Comparison of ENCODE assay signal across 2 cellular contexts in the genomic region with DNA sequence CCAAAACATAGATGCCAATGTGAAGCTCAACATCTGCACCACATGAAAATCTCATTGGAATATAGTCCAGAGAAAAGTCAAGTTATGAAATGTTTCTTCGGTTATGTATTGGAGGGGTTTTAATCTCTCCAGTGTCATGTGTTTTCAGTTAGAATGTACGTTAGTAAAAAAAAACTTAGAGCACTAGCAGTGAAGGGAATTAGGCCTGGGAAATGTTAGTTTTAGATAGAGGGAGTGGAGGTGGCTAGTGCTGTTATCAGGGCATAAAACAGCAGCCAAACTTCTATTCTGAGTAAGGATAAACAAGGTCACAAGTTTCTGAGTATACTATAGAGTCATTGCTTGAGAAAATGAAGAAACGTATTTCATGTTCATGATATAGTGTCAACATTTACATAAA.
TF ChIP-seq lines count a peak whose summit lies in the region.

No MANE protein-coding gene starts in this region.

TF ChIP-seq in GM23338, 12 proteins besides CTCF, POLR2A, EP300 and RAD21 (continues in another document):
- TF ChIP-seq ZNF331 (CRISPR knock-in tag; IDR thresholded peaks at IDR 0.05; ENCODE audit: low read depth) (no peak), JUNB (IDR thresholded peaks at IDR 0.05; ENCODE audit: unreplicated experiment) (no peak), EZH2phosphoT487 (IDR thresholded peaks at IDR 0.05; ENCODE audit: unreplicated experiment) (no peak), EZH2 (IDR thresholded peaks at IDR 0.05; ENCODE audit: low read depth, unreplicated experiment) (no peak), NANOG (IDR thresholded peaks at IDR 0.05; ENCODE audit: borderline replicate concordance) (no peak), ZNF114 (CRISPR knock-in tag; IDR thresholded peaks at IDR 0.05) (no peak), POLR2AphosphoS5 (IDR thresholded peaks at IDR 0.05; ENCODE audit: low read depth) (no peak), STAT1 (IDR thresholded peaks at IDR 0.05; ENCODE audit: unreplicated experiment) (no peak), CREB1 (CRISPR knock-in tag; IDR thresholded peaks at IDR 0.05; ENCODE audit: low read depth) (no peak)
- TF ChIP-seq, protein P1, sequence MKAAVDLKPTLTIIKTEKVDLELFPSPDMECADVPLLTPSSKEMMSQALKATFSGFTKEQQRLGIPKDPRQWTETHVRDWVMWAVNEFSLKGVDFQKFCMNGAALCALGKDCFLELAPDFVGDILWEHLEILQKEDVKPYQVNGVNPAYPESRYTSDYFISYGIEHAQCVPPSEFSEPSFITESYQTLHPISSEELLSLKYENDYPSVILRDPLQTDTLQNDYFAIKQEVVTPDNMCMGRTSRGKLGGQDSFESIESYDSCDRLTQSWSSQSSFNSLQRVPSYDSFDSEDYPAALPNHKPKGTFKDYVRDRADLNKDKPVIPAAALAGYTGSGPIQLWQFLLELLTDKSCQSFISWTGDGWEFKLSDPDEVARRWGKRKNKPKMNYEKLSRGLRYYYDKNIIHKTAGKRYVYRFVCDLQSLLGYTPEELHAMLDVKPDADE (IDR thresholded peaks at IDR 0.05), result no peak
- TF ChIP-seq, protein P2, sequence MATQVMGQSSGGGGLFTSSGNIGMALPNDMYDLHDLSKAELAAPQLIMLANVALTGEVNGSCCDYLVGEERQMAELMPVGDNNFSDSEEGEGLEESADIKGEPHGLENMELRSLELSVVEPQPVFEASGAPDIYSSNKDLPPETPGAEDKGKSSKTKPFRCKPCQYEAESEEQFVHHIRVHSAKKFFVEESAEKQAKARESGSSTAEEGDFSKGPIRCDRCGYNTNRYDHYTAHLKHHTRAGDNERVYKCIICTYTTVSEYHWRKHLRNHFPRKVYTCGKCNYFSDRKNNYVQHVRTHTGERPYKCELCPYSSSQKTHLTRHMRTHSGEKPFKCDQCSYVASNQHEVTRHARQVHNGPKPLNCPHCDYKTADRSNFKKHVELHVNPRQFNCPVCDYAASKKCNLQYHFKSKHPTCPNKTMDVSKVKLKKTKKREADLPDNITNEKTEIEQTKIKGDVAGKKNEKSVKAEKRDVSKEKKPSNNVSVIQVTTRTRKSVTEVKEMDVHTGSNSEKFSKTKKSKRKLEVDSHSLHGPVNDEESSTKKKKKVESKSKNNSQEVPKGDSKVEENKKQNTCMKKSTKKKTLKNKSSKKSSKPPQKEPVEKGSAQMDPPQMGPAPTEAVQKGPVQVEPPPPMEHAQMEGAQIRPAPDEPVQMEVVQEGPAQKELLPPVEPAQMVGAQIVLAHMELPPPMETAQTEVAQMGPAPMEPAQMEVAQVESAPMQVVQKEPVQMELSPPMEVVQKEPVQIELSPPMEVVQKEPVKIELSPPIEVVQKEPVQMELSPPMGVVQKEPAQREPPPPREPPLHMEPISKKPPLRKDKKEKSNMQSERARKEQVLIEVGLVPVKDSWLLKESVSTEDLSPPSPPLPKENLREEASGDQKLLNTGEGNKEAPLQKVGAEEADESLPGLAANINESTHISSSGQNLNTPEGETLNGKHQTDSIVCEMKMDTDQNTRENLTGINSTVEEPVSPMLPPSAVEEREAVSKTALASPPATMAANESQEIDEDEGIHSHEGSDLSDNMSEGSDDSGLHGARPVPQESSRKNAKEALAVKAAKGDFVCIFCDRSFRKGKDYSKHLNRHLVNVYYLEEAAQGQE (IDR thresholded peaks at IDR 0.05; ENCODE audit: unreplicated experiment), result no peak

TF ChIP-seq in K562, 482 proteins besides CTCF, POLR2A, EP300 and RAD21:
- TF ChIP-seq HNRNPK (IDR thresholded peaks at IDR 0.05; ENCODE audit: low read depth, low read length, poor library complexity, severe bottlenecking) (no peak), TCF3 (CRISPR knock-in tag; IDR thresholded peaks at IDR 0.05) (peak; percentile 44; the same call in 1 of the 2 replicates)
